ENCODE assay signal across 8 cellular contexts in the genomic region with DNA sequence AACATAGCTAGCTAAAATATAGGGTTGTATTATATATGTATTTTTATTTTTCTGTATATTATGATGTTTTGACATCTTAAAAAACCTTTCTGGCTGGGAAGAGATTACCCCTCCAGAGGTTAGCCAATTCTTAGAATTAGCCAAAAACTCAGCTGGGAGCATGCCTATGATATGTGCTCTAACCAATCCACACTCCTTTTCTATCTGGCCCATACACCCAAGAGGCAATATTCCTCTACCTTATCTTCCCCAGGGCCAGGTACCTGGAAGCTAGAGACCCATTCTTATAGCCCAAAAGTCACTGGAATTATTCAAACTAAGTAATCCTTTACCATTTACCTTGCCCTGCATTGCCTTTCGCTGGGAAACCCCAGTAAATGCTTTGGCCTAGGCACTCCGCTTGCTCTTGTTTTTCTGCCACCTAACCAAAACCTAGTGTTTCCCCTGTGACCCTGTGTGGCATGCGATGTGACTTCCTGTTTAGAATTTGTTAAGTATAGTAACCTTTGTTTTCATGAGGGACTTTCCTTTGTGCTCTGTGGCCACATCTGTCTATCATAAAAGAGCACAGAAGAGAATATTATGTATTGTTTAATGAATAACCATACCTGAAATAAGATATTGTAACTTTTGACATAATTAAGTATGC. TPM values are rescaled to one million over a fixed set of nuclear protein-coding genes. Genes with fewer than 3 reads are reported as not detected.
DNase-seq lines count a peak whose midpoint lies in the region; ATAC-seq and TF ChIP-seq lines count a peak whose summit lies in the region.

No MANE protein-coding gene starts in this region.

- H3K4me3 Mint-ChIP-seq in Calu3 (ENCODE audit: low read depth, unreplicated experiment) (no peak overlapping the region), mesothelial cell of epicardium (no peak overlapping the region)
- H3K4me3 Mint-ChIP-seq in stimulated activated naive B cell treated with anti-CD40 and anti-IgM and Interleukin-4, amounts not matched to agents 10 μg/mL and 1 μg/mL and 100 μg/mL, for 72 hours = peak overlapping the region; percentile 62 to 67

- H3K36me3 Mint-ChIP-seq in Calu3 (ENCODE audit: insufficient read depth, unreplicated experiment) (no peaks in the 10 kb centered on the region), mesothelial cell of epicardium (peaks cover 9% of the 10 kb centered on the region)
- H3K36me3 Mint-ChIP-seq in stimulated activated naive B cell treated with anti-CD40 and anti-IgM and Interleukin-4, amounts not matched to agents 10 μg/mL and 1 μg/mL and 100 μg/mL, for 72 hours = peaks cover 8 to 12% of the 10 kb centered on the region in 2 donors

- H3K27ac Mint-ChIP-seq in Calu3 (ENCODE audit: unreplicated experiment) (peak overlapping the region; percentile 43), mesothelial cell of epicardium (no peak overlapping the region)
- H3K27ac Mint-ChIP-seq in stimulated activated naive B cell treated with anti-CD40 and anti-IgM and Interleukin-4, amounts not matched to agents 10 μg/mL and 1 μg/mL and 100 μg/mL, for 72 hours = peak overlapping the region; percentile 94

- H3K9me3 Mint-ChIP-seq in Calu3 (ENCODE audit: low read depth, unreplicated experiment) (no peaks in the 10 kb centered on the region), mesothelial cell of epicardium (no peaks in the 10 kb centered on the region)
- peaks cover 0 to 3% of the 10 kb centered on the region in 2 donors for H3K9me3 Mint-ChIP-seq in stimulated activated naive B cell treated with anti-CD40 and anti-IgM and Interleukin-4, amounts not matched to agents 10 μg/mL and 1 μg/mL and 100 μg/mL, for 72 hours

- no peaks in the 10 kb centered on the region for H3K9me2 ChIP-seq in Loucy (replicated peaks; ENCODE audit: low read depth, low read length)

- peak overlapping the region; percentile 20 for H3K4me2 ChIP-seq in Loucy (ENCODE audit: low read depth, low read length, poor library complexity, severe bottlenecking)

- no peak overlapping the region for H2AFZ ChIP-seq in Loucy (ENCODE audit: low read length)

- H3K4me3 ChIP-seq in Loucy (ENCODE audit: low read length, poor library complexity, severe bottlenecking) (no peak overlapping the region), right atrium auricular region (no peak overlapping the region)

- no peak overlapping the region for H3K27ac ChIP-seq in right atrium auricular region

- peak; percentile 99 for ATAC-seq in GM21528 (IDR thresholded peaks at IDR 0.05; ENCODE audit: low FRiP score, unreplicated experiment)
- peak; percentile 99 to 100 for ATAC-seq in stimulated activated naive B cell treated with anti-CD40 and anti-IgM and Interleukin-4, amounts not matched to agents 10 μg/mL and 1 μg/mL and 100 μg/mL, for 72 hours (replicated peaks)

- H3K9me3 ChIP-seq in Loucy (ENCODE audit: insufficient read depth, low read depth, low read length) (no peaks in the 10 kb centered on the region), right atrium auricular region (no peaks in the 10 kb centered on the region)

- H3K9ac ChIP-seq in Loucy (ENCODE audit: low read depth, low read length, poor library complexity, severe bottlenecking) = no peak overlapping the region

- H3K4me1 ChIP-seq in Loucy (ENCODE audit: insufficient read depth, low read length, poor library complexity, severe bottlenecking) (peaks cover 10% of the 10 kb centered on the region), right atrium auricular region (peaks cover 0 to 5% of the 10 kb centered on the region in 2 donors)

- H3K27me3 ChIP-seq in Loucy (ENCODE audit: insufficient read depth, low read length, poor library complexity, severe bottlenecking) (no peaks in the 10 kb centered on the region), right atrium auricular region (no peaks in the 10 kb centered on the region)

- intact Hi-C loops in Calu3 (cut with micrococcal nuclease; ENCODE audit: unreplicated experiment) = no loop called here

- H4K20me1 ChIP-seq in Loucy (ENCODE audit: insufficient read depth, low read length, poor library complexity, severe bottlenecking) = no peaks in the 10 kb centered on the region

- no TSS peak for BruUV-seq in Calu3 (replicated peaks; lab: Mats Ljungman, UMichigan)

- no peaks in the 10 kb centered on the region for H3K36me3 ChIP-seq in Loucy (ENCODE audit: insufficient read depth, low read length)
- no peaks in the 10 kb centered on the region for H3K36me3 ChIP-seq in right atrium auricular region

- TF ChIP-seq CTCF in Calu3 (IDR thresholded peaks at IDR 0.05; ENCODE audit: unreplicated experiment) (no peak), Loucy (conservative IDR thresholded peaks at IDR 0.05; ENCODE audit: low read length) (no peak), mesothelial cell of epicardium (IDR thresholded peaks at IDR 0.05; ENCODE audit: unreplicated experiment) (no peak), right atrium auricular region (IDR thresholded peaks at IDR 0.05) (no peak)

- peaks cover 15% of the 10 kb centered on the region; the same call in 1 of the 2 replicates for H3K79me2 ChIP-seq in Loucy (ENCODE audit: insufficient read depth, low read length)

- DNase-seq in Calu3 (no peak), mesothelial cell of epicardium (ENCODE audit: low spot score in 2 of 2, unreplicated experiment in 2 of 2) (no peak), right atrium auricular region (ENCODE audit: low spot score) (no peak), G401 (ENCODE audit: low spot score) (no peak)
- DNase-seq in activated gamma-delta T cell treated with anti-CD3 and anti-CD28 coated beads, Interleukin-2, amount 50 U/mL, for 16 hours (ENCODE audit: low read depth) = peak; percentile 66
- DNase-seq in stimulated activated naive B cell treated with anti-CD40 and anti-IgM and Interleukin-4, amounts not matched to agents 10 μg/mL and 1 μg/mL and 100 μg/mL, for 72 hours = peak; percentile 78

- CTCF ChIA-PET in Calu3 (lab: Charles Lee) = no interaction called here

- peaks cover 21% of the 10 kb centered on the region for H3K4me1 Mint-ChIP-seq in Calu3 (ENCODE audit: low read depth, unreplicated experiment)
- H3K4me1 Mint-ChIP-seq in stimulated activated naive B cell treated with anti-CD40 and anti-IgM and Interleukin-4, amounts not matched to agents 10 μg/mL and 1 μg/mL and 100 μg/mL, for 72 hours = peaks cover 21 to 41% of the 10 kb centered on the region in 2 donors
- no peaks in the 10 kb centered on the region for H3K4me1 Mint-ChIP-seq in mesothelial cell of epicardium

- in situ Hi-C loops in G401 (cut with HindIII; ENCODE audit: low sequenced_read_pairs) = no loop called here

- no peaks in the 10 kb centered on the region for H3F3A ChIP-seq in Loucy (ENCODE audit: low read depth)

- H3K27me3 Mint-ChIP-seq in Calu3 (ENCODE audit: unreplicated experiment) = no peaks in the 10 kb centered on the region
- no peaks in the 10 kb centered on the region for H3K27me3 Mint-ChIP-seq in stimulated activated naive B cell treated with anti-CD40 and anti-IgM and Interleukin-4, amounts not matched to agents 10 μg/mL and 1 μg/mL and 100 μg/mL, for 72 hours
- H3K27me3 Mint-ChIP-seq in mesothelial cell of epicardium (ENCODE audit: low read depth) = no peaks in the 10 kb centered on the region

RNA-seq across cellular contexts. Expression of a gene that starts 37.4 kb away (rescaled TPM):
- total RNA-seq in Calu3 (2022) = 48.2 and 57.5 TPM in 2 replicates
- 60.9 to 67.0 TPM (median 63.9 TPM) in 3 replicates for total RNA-seq in mesothelial cell of epicardium
- 10 to 100 TPM; 28.1 to 28.9 TPM for total RNA-seq in right atrium auricular region
- total RNA-seq in G401 (2014; rRNA removed; shearing (Covaris generic)) = 23.8 and 30.0 TPM in 2 replicates

Comparison
In these comparisons a context has a peak if more than half of its experiments do, and no peak if none do; other contexts are left out.
1. DNase-seq: peak in activated gamma-delta T cell treated with anti-CD3 and anti-CD28 coated beads, Interleukin-2, amount 50 U/mL, for 16 hours (single experiment) and stimulated activated naive B cell treated with anti-CD40 and anti-IgM and Interleukin-4, amounts not matched to agents 10 μg/mL and 1 μg/mL and 100 μg/mL, for 72 hours (single experiment); none in Calu3 (single experiment), mesothelial cell of epicardium (0 of 2), right atrium auricular region (single experiment) and G401 (single experiment).
2. H3K4me3 Mint-ChIP-seq: peak in stimulated activated naive B cell treated with anti-CD40 and anti-IgM and Interleukin-4, amounts not matched to agents 10 μg/mL and 1 μg/mL and 100 μg/mL, for 72 hours (2 of 2); none in Calu3 (single experiment) and mesothelial cell of epicardium (single experiment).